ENCODE assay signal across 14 cellular contexts in genomic region chr12:62794218-62794583, GRCh38.
DNase-seq lines count a peak whose midpoint lies in the region; ATAC-seq and TF ChIP-seq lines count a peak whose summit lies in the region.
"Had no signal": no experiment of that assay in that cellular context is flagged by ENCODE, and none has a peak within 500 bp of the region (broad histone marks: within the 10 kb centered on the region; RNA-seq: fewer than 3 reads in every experiment).

No MANE protein-coding gene starts in this region.

- no peak overlapping the region for H3K18ac ChIP-seq in IMR-90 (ENCODE audit: low read depth, low read length)

- no peak overlapping the region for H4K91ac ChIP-seq in IMR-90 (ENCODE audit: insufficient read depth, low read depth, low read length)

- no peak overlapping the region for H3K4me3 ChIP-seq in IMR-90 (ENCODE audit: insufficient read depth, low read depth, low read length)
- peak overlapping the region; percentile 44 for H3K4me3 ChIP-seq in endodermal cell (ENCODE audit: low read length)
- no peak overlapping the region for H3K4me3 ChIP-seq in neural progenitor cell
- H3K4me3 ChIP-seq: adrenal gland, MG63, uterus had no signal

- no peak for TF ChIP-seq RAD21 in IMR-90 (IDR thresholded peaks at IDR 0.05; ENCODE audit: low read length)

- H3K36me3 Mint-ChIP-seq in endodermal cell (ENCODE audit: low read depth) (peaks cover 14% of the 10 kb centered on the region), neural progenitor cell (peaks cover 3% of the 10 kb centered on the region)
- H3K36me3 Mint-ChIP-seq: activated CD4-positive, alpha-beta memory T cell treated with anti-CD3 and anti-CD28 coated beads for 36 hours; naive B cell had no signal

- H3K14ac ChIP-seq in IMR-90 (replicated peaks; ENCODE audit: low read depth, low read length), result no peak overlapping the region

- peak overlapping the region in 1 of 2 experiments; percentile 75; a peak in 2 of 4 replicates for H4K8ac ChIP-seq in IMR-90 (ENCODE audit: low read depth in 2 of 2, low read length in 2 of 2)

- H3K9me3 Mint-ChIP-seq in endodermal cell, result peaks cover 3% of the 10 kb centered on the region
- H3K9me3 Mint-ChIP-seq in neural progenitor cell, result peaks cover 3% of the 10 kb centered on the region
- H3K9me3 Mint-ChIP-seq: activated CD4-positive, alpha-beta memory T cell treated with anti-CD3 and anti-CD28 coated beads for 36 hours; activated T-helper 1 cell treated with anti-CD3 and anti-CD28 coated beads, Interleukin-12 subunit alpha, Interleukin-12 subunit beta, Interleukin-2, Interleukin-4 antibody, amounts not matched to agents 30 ng/mL and 10 ng/mL and 1 ng/mL, durations not matched to agents 14 hours and 24 hours and 36 hours; naive B cell had no signal

- no peaks in the 10 kb centered on the region for H3K9me3 ChIP-seq in IMR-90 (ENCODE audit: control insufficient read depth, insufficient read depth, low read length)
- H3K9me3 ChIP-seq in endodermal cell (ENCODE audit: control insufficient read depth, low read length), result peaks cover 10% of the 10 kb centered on the region
- no peaks in the 10 kb centered on the region for H3K9me3 ChIP-seq in neural progenitor cell (ENCODE audit: low read depth)
- H3K9me3 ChIP-seq: adrenal gland, MG63, uterus had no signal

- H3K36me3 ChIP-seq in IMR-90 (ENCODE audit: control insufficient read depth, insufficient read depth, low read length), result no peaks in the 10 kb centered on the region
- no peaks in the 10 kb centered on the region for H3K36me3 ChIP-seq in endodermal cell (ENCODE audit: control insufficient read depth, insufficient read depth, low read length)
- H3K36me3 ChIP-seq in neural progenitor cell, result no peaks in the 10 kb centered on the region
- H3K36me3 ChIP-seq: adrenal gland, MG63, uterus had no signal

- TF ChIP-seq CTCF in C4-2B (conservative IDR thresholded peaks at IDR 0.05), result peak; percentile 23
- TF ChIP-seq CTCF in IMR-90 (conservative IDR thresholded peaks at IDR 0.05; ENCODE audit: low read depth, low read length), result no peak
- TF ChIP-seq CTCF in endodermal cell (conservative IDR thresholded peaks at IDR 0.05), result no peak
- no peak for TF ChIP-seq CTCF in neural progenitor cell (IDR thresholded peaks at IDR 0.05)

- H2BK20ac ChIP-seq in IMR-90 (ENCODE audit: low read depth, low read length), result 0 out of 2 replicates have a peak overlapping the region, but pooled peaks have one; percentile 37

- no TSS peak for BruUV-seq in IMR-90 (replicated peaks; lab: Mats Ljungman, UMichigan)

- H3K4me1 ChIP-seq in IMR-90 (ENCODE audit: control insufficient read depth, insufficient read depth, low read length), result no peaks in the 10 kb centered on the region
- peaks cover 11% of the 10 kb centered on the region for H3K4me1 ChIP-seq in endodermal cell (ENCODE audit: control insufficient read depth, insufficient read depth, low read length)
- H3K4me1 ChIP-seq in neural progenitor cell, result peaks cover 20% of the 10 kb centered on the region
- H3K4me1 ChIP-seq: uterus had no signal

- H2AK9ac ChIP-seq in IMR-90 (replicated peaks; ENCODE audit: low read depth, low read length, poor library complexity), result no peak overlapping the region

- peaks cover 68% of the 10 kb centered on the region for H3K4me1 Mint-ChIP-seq in endodermal cell
- peaks cover 47% of the 10 kb centered on the region for H3K4me1 Mint-ChIP-seq in neural progenitor cell
- H3K4me1 Mint-ChIP-seq: naive B cell had no signal

- POLR2A ChIA-PET in IMR-90 (lab: Charles Lee; ENCODE audit: unreplicated experiment), result interaction anchor here (1.0 to 1.5 kb wide), 2 partner anchors 191 to 207 kb away, joined by 3 to 5 read pairs; no protein-coding TSS in a partner anchor

- H3K27me3 Mint-ChIP-seq in endodermal cell (ENCODE audit: insufficient read depth) (no peaks in the 10 kb centered on the region), neural progenitor cell (ENCODE audit: insufficient read depth, low read depth) (peaks cover 2% of the 10 kb centered on the region)

- in situ Hi-C loops in IMR-90 (cut with MboI; ENCODE audit: low sequenced_read_pairs), result loop anchor here (5.0 to 10.0 kb wide), 2 partner anchors 212 to 529 kb away; partner anchors contain the start of gene USP15

- H3K27me3 ChIP-seq in IMR-90 (ENCODE audit: control insufficient read depth, insufficient read depth, low read length), result no peaks in the 10 kb centered on the region
- H3K27me3 ChIP-seq in endodermal cell (ENCODE audit: control insufficient read depth, insufficient read depth, low read length, poor library complexity, severe bottlenecking), result no peaks in the 10 kb centered on the region
- H3K27me3 ChIP-seq in neural progenitor cell, result no peaks in the 10 kb centered on the region
- H3K27me3 ChIP-seq: adrenal gland, MG63, uterus had no signal

- H2AK5ac ChIP-seq in IMR-90 (ENCODE audit: low read depth, low read length), result no peak overlapping the region

- peak overlapping the region; percentile 68; the same call in 1 of the 2 replicates for H3K4ac ChIP-seq in IMR-90 (ENCODE audit: low read depth, low read length)

- H3K4me3 Mint-ChIP-seq in endodermal cell, result no peak overlapping the region
- H3K4me3 Mint-ChIP-seq in neural progenitor cell, result peak overlapping the region; percentile 41
- H3K4me3 Mint-ChIP-seq: activated CD4-positive, alpha-beta memory T cell treated with anti-CD3 and anti-CD28 coated beads for 36 hours; activated T-helper 1 cell treated with anti-CD3 and anti-CD28 coated beads, Interleukin-12 subunit alpha, Interleukin-12 subunit beta, Interleukin-2, Interleukin-4 antibody, amounts not matched to agents 30 ng/mL and 10 ng/mL and 1 ng/mL, durations not matched to agents 14 hours and 24 hours and 36 hours; naive B cell had no signal

- CTCF ChIA-PET in IMR-90 (lab: Yijun Ruan, JAX), result interaction anchor here (0.6 to 4.4 kb wide), 13 partner anchors 10 to 534 kb away, joined by 3 to 32 read pairs (median 4); partner anchors contain the start of gene USP15

- dilution Hi-C loops in IMR-90 (cut with HindIII; ENCODE audit: low sequenced_read_pairs, unreplicated experiment), result loop anchor here (25.0 kb wide), 1 partner anchor 207 kb away; no protein-coding TSS in a partner anchor

- H3K4me2 ChIP-seq in IMR-90 (ENCODE audit: low read depth, low read length) (no peak overlapping the region), neural progenitor cell (no peak overlapping the region)

- no peak overlapping the region for H3K56ac ChIP-seq in IMR-90 (ENCODE audit: extremely low read depth, insufficient read depth, low read length)

- no peak overlapping the region for H4K5ac ChIP-seq in IMR-90 (ENCODE audit: low read depth, low read length)

- intact Hi-C loops in IMR-90 (cut with micrococcal nuclease), result loop anchor here (1.0 to 10.0 kb wide), 4 partner anchors 191 to 529 kb away; partner anchors contain the start of gene USP15

- H3K79me1 ChIP-seq in IMR-90 (ENCODE audit: low read depth in 1 of 2, low read length in 2 of 2), result no peaks in the 10 kb centered on the region

- H3F3A ChIP-seq in neural progenitor cell (ENCODE audit: low read depth), result peaks cover 3% of the 10 kb centered on the region

- no peak overlapping the region for H3K23ac ChIP-seq in IMR-90 (ENCODE audit: low read depth, low read length)

- peak overlapping the region; percentile 31 for H3K27ac Mint-ChIP-seq in endodermal cell
- H3K27ac Mint-ChIP-seq in neural progenitor cell, result peak overlapping the region; percentile 50
- H3K27ac Mint-ChIP-seq: activated CD4-positive, alpha-beta memory T cell treated with anti-CD3 and anti-CD28 coated beads for 36 hours; activated T-helper 1 cell treated with anti-CD3 and anti-CD28 coated beads, Interleukin-12 subunit alpha, Interleukin-12 subunit beta, Interleukin-2, Interleukin-4 antibody, amounts not matched to agents 30 ng/mL and 10 ng/mL and 1 ng/mL, durations not matched to agents 14 hours and 24 hours and 36 hours; naive B cell had no signal

- DNase-seq in IMR-90 (no peak), endodermal cell (no peak), neural progenitor cell (ENCODE audit: low spot score) (no peak)
- no peak for DNase-seq in activated CD4-positive, CD25-positive, alpha-beta regulatory T cell (lab: John Stamatoyannopoulos, UW)

- no CpG with 5 or more reads among the region's 1 CpG for WGBS in IMR-90 (ENCODE audit: extremely low coverage in 2 of 2, insufficient read length in 1 of 2), 2 experiments
- WGBS in endodermal cell (ENCODE audit: insufficient coverage in 1 of 2, insufficient read length in 1 of 2), 2 experiments, result 72 to 100% methylated on average over 1 of the region's 1 CpG

- no peak for TF ChIP-seq POLR2A in IMR-90 (IDR thresholded peaks at IDR 0.05; ENCODE audit: low read depth, low read length)

- no peak overlapping the region for H2BK5ac ChIP-seq in IMR-90 (ENCODE audit: low read depth, low read length, poor library complexity, severe bottlenecking)

- H2AFZ ChIP-seq in IMR-90 (replicated peaks; ENCODE audit: low read length, poor library complexity) (peak overlapping the region; percentile 84), neural progenitor cell (replicated peaks) (peak overlapping the region; percentile 89)

- H4K20me1 ChIP-seq in IMR-90 (ENCODE audit: insufficient read depth, low read length), result no peaks in the 10 kb centered on the region
- no peaks in the 10 kb centered on the region for H4K20me1 ChIP-seq in neural progenitor cell (ENCODE audit: low read depth)

- H3K79me2 ChIP-seq in neural progenitor cell (ENCODE audit: low read depth), result no peaks in the 10 kb centered on the region

- H3K27ac ChIP-seq in C4-2B (no peak overlapping the region), IMR-90 (ENCODE audit: insufficient read depth, low read length) (no peak overlapping the region), endodermal cell (ENCODE audit: low read depth, low read length) (no peak overlapping the region), neural progenitor cell (no peak overlapping the region)

- no peaks in the 10 kb centered on the region for H3K9me1 ChIP-seq in IMR-90 (ENCODE audit: insufficient read depth, low read length)

- no peak overlapping the region for H2BK120ac ChIP-seq in IMR-90 (ENCODE audit: low read depth, low read length)

- H2BK15ac ChIP-seq in IMR-90 (ENCODE audit: low read depth, low read length), result no peak overlapping the region; the same call in 2 of the 3 replicates

- H3K9ac ChIP-seq in IMR-90 (ENCODE audit: low read depth, low read length), result no peak overlapping the region
- H3K9ac ChIP-seq in endodermal cell (ENCODE audit: extremely low read depth, low read length, poor library complexity, severe bottlenecking), result no peak overlapping the region
- no peak overlapping the region for H3K9ac ChIP-seq in neural progenitor cell

- ATAC-seq in IMR-90 (ENCODE audit: low read depth) (no peak), GM21786 (IDR thresholded peaks at IDR 0.05; ENCODE audit: unreplicated experiment) (no peak), GM18511 (IDR thresholded peaks at IDR 0.05; ENCODE audit: unreplicated experiment) (no peak), GM18909 (IDR thresholded peaks at IDR 0.05; ENCODE audit: poor library complexity, unreplicated experiment) (no peak)
